9 cellular contexts compared by ENCODE assay signal in genomic region chr10:61662794-61663259, GRCh38. TPM values are rescaled to one million over a fixed set of nuclear protein-coding genes. Genes with fewer than 3 reads are reported as not detected.
DNase-seq lines count a peak whose midpoint lies in the region; ATAC-seq, FAIRE-seq and TF ChIP-seq lines count a peak whose summit lies in the region.
"Had no signal": no experiment of that assay in that cellular context is flagged by ENCODE, and none has a peak within 500 bp of the region (broad histone marks: within the 10 kb centered on the region; RNA-seq: fewer than 3 reads in every experiment).

TSS of gene CABCOCO1 (plus strand) at chr10:61662929. CDS start at chr10:61662973, 44 bp downstream.

- peak within 1 kb of the TSS; percentile 57 for H3K4me3 Mint-ChIP-seq in MCF 10A (ENCODE audit: unreplicated experiment)
- no peak within 1 kb of the TSS for H3K4me3 Mint-ChIP-seq in T-helper 2 cell treated with Interferon-gamma antibody and Interleukin-4, amounts not matched to agents 5 μg/mL and 100 μg/mL, for 36 hours

- peak within 1 kb of the TSS; percentile 71 to 89 for H3K27ac ChIP-seq in A549
- H3K27ac ChIP-seq in rectal smooth muscle tissue (ENCODE audit: low read depth, low read length), result peak within 1 kb of the TSS; percentile 63

- peak within 1 kb of the TSS; percentile 68 for H3K4me2 ChIP-seq in A549

- intact Hi-C loops in MCF 10A (cut with micrococcal nuclease), result no loop called here

- CTCF ChIA-PET in A549 (lab: Yijun Ruan, JAX), result no interaction called here
- CTCF ChIA-PET in MCF 10A (lab: Yijun Ruan, JAX), result interaction anchor here (1.1 to 1.3 kb wide), 2 partner anchors 66 to 89 kb away, joined by 3 to 5 read pairs; no protein-coding TSS in a partner anchor

- 0% methylated on average over 18 of the region's 51 CpGs for WGBS in A549 (ENCODE audit: missing lambda C conversion rate)

- DNase-seq in A549 (ENCODE audit: low read depth in 1 of 2, low spot score in 1 of 2) (peak; percentile 72 to 84), LHCN-M2 (ENCODE audit: low read depth) (peak; percentile 58), MCF 10A (ENCODE audit: unreplicated experiment) (peak; percentile 43), NCI-H1694 (lab: John Stamatoyannopoulos, UW) (no peak), NAMALWA (ENCODE audit: low spot score) (no peak)
- DNase-seq in T-helper 2 cell treated with Interferon-gamma antibody and Interleukin-4, amounts not matched to agents 5 μg/mL and 100 μg/mL, for 36 hours (ENCODE audit: low spot score), result no peak

- H3K27me3 ChIP-seq in iPS-15b (ENCODE audit: control insufficient read depth, insufficient read depth, low read length) (peaks cover 12% of the 10 kb centered on the region), rectal smooth muscle tissue (ENCODE audit: control insufficient read depth, insufficient read depth, low read length) (no peaks in the 10 kb centered on the region)

- FAIRE-seq in A549 (lab: Jason Lieb, UNC), result no peak
- FAIRE-seq: G401.6 had no signal

- H3K27me3 Mint-ChIP-seq in MCF 10A (ENCODE audit: insufficient read depth, unreplicated experiment), result no peaks in the 10 kb centered on the region
- peaks cover 29% of the 10 kb centered on the region for H3K27me3 Mint-ChIP-seq in T-helper 2 cell treated with Interferon-gamma antibody and Interleukin-4, amounts not matched to agents 5 μg/mL and 100 μg/mL, for 36 hours (ENCODE audit: low read depth)

- no peaks in the 10 kb centered on the region for H3K36me3 Mint-ChIP-seq in MCF 10A (ENCODE audit: insufficient read depth, unreplicated experiment)
- no peaks in the 10 kb centered on the region for H3K36me3 Mint-ChIP-seq in T-helper 2 cell treated with Interferon-gamma antibody and Interleukin-4, amounts not matched to agents 5 μg/mL and 100 μg/mL, for 36 hours (ENCODE audit: low read depth)

- POLR2A ChIA-PET in A549 (lab: Yijun Ruan, JAX) (no interaction called here), MCF 10A (lab: Yijun Ruan, JAX) (no interaction called here)

- no peak for TF ChIP-seq POLR2A in A549 (IDR thresholded peaks at IDR 0.05; ENCODE audit: low read length)

- TF ChIP-seq RAD21 in A549 (conservative IDR thresholded peaks at IDR 0.05 in 1 of 2, IDR thresholded peaks at IDR 0.05 in 1 of 2), result peak; percentile 20 to 52; a peak in 4 of 5 replicates

- TF ChIP-seq EP300 in A549 (IDR thresholded peaks at IDR 0.05), result no peak

- no peaks in the 10 kb centered on the region for H3K9me3 Mint-ChIP-seq in MCF 10A (ENCODE audit: unreplicated experiment)
- no peaks in the 10 kb centered on the region for H3K9me3 Mint-ChIP-seq in T-helper 2 cell treated with Interferon-gamma antibody and Interleukin-4, amounts not matched to agents 5 μg/mL and 100 μg/mL, for 36 hours

- H3K9ac ChIP-seq in iPS-15b (ENCODE audit: low read depth, low read length) (no peak within 1 kb of the TSS), rectal smooth muscle tissue (ENCODE audit: low read length) (no peak within 1 kb of the TSS)

- H3K9me3 ChIP-seq in A549 (no peaks in the 10 kb centered on the region), iPS-15b (ENCODE audit: control insufficient read depth, insufficient read depth, low read length) (no peaks in the 10 kb centered on the region)

- H3K4me3 ChIP-seq in A549 (peak within 1 kb of the TSS; percentile 56), iPS-15b (ENCODE audit: low read depth, low read length) (peak within 1 kb of the TSS; percentile 60), rectal smooth muscle tissue (ENCODE audit: low read length) (peak within 1 kb of the TSS; percentile 63)

- BruUV-seq in MCF 10A (replicated peaks; lab: Mats Ljungman, UMichigan), result no TSS peak

- TF ChIP-seq CTCF in A549 (IDR thresholded peaks at IDR 0.05), result peak; percentile 21; the same call in 1 of the 3 replicates
- no peak for TF ChIP-seq CTCF in MCF 10A (IDR thresholded peaks at IDR 0.05; ENCODE audit: unreplicated experiment)

- H3K4me1 ChIP-seq in A549, result peaks cover 18% of the 10 kb centered on the region; the same call in 2 of the 3 replicates
- no peaks in the 10 kb centered on the region for H3K4me1 ChIP-seq in iPS-15b (ENCODE audit: control insufficient read depth, insufficient read depth, low read length)
- H3K4me1 ChIP-seq in rectal smooth muscle tissue (ENCODE audit: control insufficient read depth, insufficient read depth, low read length), result no peaks in the 10 kb centered on the region

- H3K4me1 Mint-ChIP-seq in MCF 10A (ENCODE audit: insufficient read depth, unreplicated experiment), result no peaks in the 10 kb centered on the region
- no peaks in the 10 kb centered on the region for H3K4me1 Mint-ChIP-seq in T-helper 2 cell treated with Interferon-gamma antibody and Interleukin-4, amounts not matched to agents 5 μg/mL and 100 μg/mL, for 36 hours (ENCODE audit: low read depth)

- H3K36me3 ChIP-seq in iPS-15b (ENCODE audit: control insufficient read depth, insufficient read depth, low read length), result no peaks in the 10 kb centered on the region
- H3K36me3 ChIP-seq in rectal smooth muscle tissue (ENCODE audit: control insufficient read depth, insufficient read depth, low read length), result no peaks in the 10 kb centered on the region

- no peak within 1 kb of the TSS for H3K27ac Mint-ChIP-seq in MCF 10A (ENCODE audit: low read depth, unreplicated experiment)
- H3K27ac Mint-ChIP-seq in T-helper 2 cell treated with Interferon-gamma antibody and Interleukin-4, amounts not matched to agents 5 μg/mL and 100 μg/mL, for 36 hours, result no peak within 1 kb of the TSS

- peak; percentile 100 for ATAC-seq in A549

TF ChIP-seq in A549, 52 proteins besides CTCF, POLR2A, EP300 and RAD21 (continues in another document):
- TF ChIP-seq MAX (IDR thresholded peaks at IDR 0.05), result peak; percentile 24; the same call in 1 of the 2 replicates
- no peak for TF ChIP-seq CBX2 (IDR thresholded peaks at IDR 0.05; ENCODE audit: borderline replicate concordance, low read depth)
- peak; percentile 45; the same call in 1 of the 3 replicates for TF ChIP-seq SMC3 (IDR thresholded peaks at IDR 0.05)
- TF ChIP-seq ZFP36 (IDR thresholded peaks at IDR 0.05; ENCODE audit: borderline replicate concordance, partially characterized antibody), result no peak
- no peak for TF ChIP-seq CHD2 (IDR thresholded peaks at IDR 0.05; ENCODE audit: low read length, partially characterized antibody)
- no peak for TF ChIP-seq PBX3 (IDR thresholded peaks at IDR 0.05)
- TF ChIP-seq PHF8 (IDR thresholded peaks at IDR 0.05; ENCODE audit: borderline replicate concordance, low read depth), result peak; percentile 74
- TF ChIP-seq NR3C1 (IDR thresholded peaks at IDR 0.05), result no peak
- no peak for TF ChIP-seq EHMT2 (IDR thresholded peaks at IDR 0.05; ENCODE audit: low read depth)
- no peak for TF ChIP-seq REST (IDR thresholded peaks at IDR 0.05)
- no peak for TF ChIP-seq EHF (CRISPR knock-in tag; IDR thresholded peaks at IDR 0.05)
- TF ChIP-seq TFCP2L1 (CRISPR knock-in tag; IDR thresholded peaks at IDR 0.05), result no peak
- TF ChIP-seq ZSCAN20 (CRISPR knock-in tag; IDR thresholded peaks at IDR 0.05), result no peak
- no peak for TF ChIP-seq MAZ (IDR thresholded peaks at IDR 0.05; ENCODE audit: borderline replicate concordance, low read depth, low read length)

RNA-seq across cellular contexts. Expression of gene CABCOCO1, which starts in this region (rescaled TPM):
- polyA plus RNA-seq in A549 (2011; rRNA removed) (0.40 and 1.1 TPM in 2 replicates), A549 (2017; fragmentation: RNase III; extraction: RNeasy Plus Mini Kit Qiagen cat#74134 plus additional on column Dnase treatment) (0.54 to 0.92 TPM (median 0.77 TPM) in 3 replicates)
- 0.04 and 0.05 TPM in 2 replicates for polyA plus RNA-seq in A549 (2012; cell fraction: cytosol; rRNA removed)
- not detected in 2 replicates for polyA plus RNA-seq in A549 (2012; cell fraction: nucleus; rRNA removed)
- not detected in 2 replicates for polyA minus RNA-seq in A549 (2011; rRNA and poly(A)+ RNA removed)
- total RNA-seq in LHCN-M2 (2014; rRNA removed) (0.40 TPM in 1 of 2 replicates, not detected in the other), MCF 10A (2022) (not detected in 2 replicates)
- polyA plus RNA-seq in LHCN-M2 (2012), result 0.30 TPM

Comparison
In these comparisons a context has a peak if more than half of its experiments do, and no peak if none do; other contexts are left out.
1. Peak in DNase-seq in LHCN-M2; RNA of the gene not detected or under 1 TPM.
2. Peak in DNase-seq in MCF 10A; RNA of the gene not detected or under 1 TPM.
3. DNase-seq: peak in A549 (2 of 2); none in NCI-H1694 (single experiment), T-helper 2 cell treated with Interferon-gamma antibody and Interleukin-4, amounts not matched to agents 5 μg/mL and 100 μg/mL, for 36 hours (single experiment) and NAMALWA (single experiment).
4. Peak in every context shown above with its lines, with median percentiles within 50 percentile points of each other: H3K4me3 ChIP-seq.